In the genomic region with DNA sequence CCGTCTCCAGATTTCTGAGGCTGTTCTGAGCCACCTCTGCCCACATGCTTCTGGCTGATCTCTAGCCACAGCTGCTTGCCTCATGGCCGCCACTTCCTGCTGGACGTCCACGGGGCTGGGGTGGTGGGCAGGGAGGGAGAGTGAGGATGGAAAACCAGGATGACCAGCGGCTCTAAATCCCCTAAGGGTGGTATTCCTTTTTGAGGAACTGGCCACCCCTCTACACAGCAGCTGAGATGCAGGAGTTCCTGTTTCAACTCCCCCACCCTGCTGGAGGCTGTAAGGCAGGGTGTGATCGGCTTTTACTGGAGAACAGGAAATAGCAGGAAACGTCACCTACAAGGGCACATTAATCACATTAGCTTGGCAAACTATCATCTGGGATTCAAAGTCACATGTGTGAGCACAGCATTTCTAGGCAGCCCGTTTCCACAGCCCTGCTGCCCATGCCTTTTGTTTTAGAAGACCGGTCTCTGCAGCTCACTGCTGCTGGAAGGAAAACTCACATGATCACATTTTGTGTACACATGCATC, we compare ENCODE assay signal across 9 cellular contexts.
DNase-seq lines count a peak whose midpoint lies in the region; ATAC-seq and TF ChIP-seq lines count a peak whose summit lies in the region.
"Had no signal": no experiment of that assay in that cellular context is flagged by ENCODE, and none has a peak within 500 bp of the region (broad histone marks: within the 10 kb centered on the region; RNA-seq: fewer than 3 reads in every experiment).

No MANE protein-coding gene starts in this region.

- no peaks in the 10 kb centered on the region for H3K36me3 Mint-ChIP-seq in activated naive CD4-positive, alpha-beta T cell treated with anti-CD3 and anti-CD28 coated beads, Interleukin-2, amount 10 ng/mL, durations not matched to agents 7 days and 5 days
- H3K36me3 Mint-ChIP-seq in nephron progenitor cell (ENCODE audit: low read depth) = peaks cover 30% of the 10 kb centered on the region

- no peaks in the 10 kb centered on the region for H3K9me3 ChIP-seq in skeletal muscle tissue (ENCODE audit: control insufficient read depth in 3 of 3, low read length in 3 of 3)

- peak overlapping the region in 1 of 3 donors; percentile 34 for H3K9ac ChIP-seq in skeletal muscle tissue (ENCODE audit: low read depth in 1 of 3, low read length in 3 of 3)

- peak overlapping the region; percentile 68 for H3K27ac ChIP-seq in skeletal muscle tissue (ENCODE audit: low read depth, low read length)

- ATAC-seq in left ventricle myocardium superior = peak; percentile 80
- no peak for ATAC-seq in GM19328 (IDR thresholded peaks at IDR 0.05; ENCODE audit: unreplicated experiment)

- H3K27me3 ChIP-seq in skeletal muscle tissue (ENCODE audit: control insufficient read depth in 3 of 3, insufficient read depth in 3 of 3, low read length in 3 of 3) = no peaks in the 10 kb centered on the region

- DNase-seq in HT-29 (ENCODE audit: low spot score) (peak; percentile 68), SKM-1 treated with dmso at 0.1 percent for 144 hours (lab: John Stamatoyannopoulos, UW; ENCODE audit: unreplicated experiment) (peak; percentile 74), left ventricle myocardium superior (peak; percentile 47), DMS114 treated with DMSO at 0.1 percent for 48 hours (lab: John Stamatoyannopoulos, UW; ENCODE audit: unreplicated experiment) (no peak), nephron progenitor cell (no peak)
- DNase-seq in activated naive CD4-positive, alpha-beta T cell treated with anti-CD3 and anti-CD28 coated beads, Interleukin-2, amount 10 ng/mL, durations not matched to agents 7 days and 5 days = no peak

- TF ChIP-seq CTCF in nephron progenitor cell (IDR thresholded peaks at IDR 0.05) = no peak

- peaks cover 10% of the 10 kb centered on the region for H3K9me3 Mint-ChIP-seq in activated naive CD4-positive, alpha-beta T cell treated with anti-CD3 and anti-CD28 coated beads, Interleukin-2, amount 10 ng/mL, durations not matched to agents 7 days and 5 days
- H3K9me3 Mint-ChIP-seq in nephron progenitor cell = peaks cover 45% of the 10 kb centered on the region

- peaks cover 20 to 28% (median 21%) of the 10 kb centered on the region in 3 donors for H3K4me1 ChIP-seq in skeletal muscle tissue (ENCODE audit: control insufficient read depth in 3 of 3, insufficient read depth in 3 of 3, low read length in 3 of 3)

- CTCF ChIA-PET in activated naive CD4-positive, alpha-beta T cell treated with anti-CD3 and anti-CD28 coated beads, Interleukin-2, amount 10 ng/mL, durations not matched to agents 7 days and 5 days (lab: Charles Lee) = no interaction called here

- intact Hi-C loops in left ventricle myocardium superior (cut with micrococcal nuclease) = no loop called here

- H3K27me3 Mint-ChIP-seq in activated naive CD4-positive, alpha-beta T cell treated with anti-CD3 and anti-CD28 coated beads, Interleukin-2, amount 10 ng/mL, durations not matched to agents 7 days and 5 days = peaks cover 10% of the 10 kb centered on the region
- no peaks in the 10 kb centered on the region for H3K27me3 Mint-ChIP-seq in nephron progenitor cell (ENCODE audit: low read depth, poor library complexity)

- no peak overlapping the region for H3K27ac Mint-ChIP-seq in activated naive CD4-positive, alpha-beta T cell treated with anti-CD3 and anti-CD28 coated beads, Interleukin-2, amount 10 ng/mL, durations not matched to agents 7 days and 5 days
- no peak overlapping the region for H3K27ac Mint-ChIP-seq in nephron progenitor cell

- H3K4me1 Mint-ChIP-seq in activated naive CD4-positive, alpha-beta T cell treated with anti-CD3 and anti-CD28 coated beads, Interleukin-2, amount 10 ng/mL, durations not matched to agents 7 days and 5 days = no peaks in the 10 kb centered on the region
- peaks cover 16% of the 10 kb centered on the region for H3K4me1 Mint-ChIP-seq in nephron progenitor cell

- H3K36me3 ChIP-seq in skeletal muscle tissue (ENCODE audit: control insufficient read depth in 3 of 3, insufficient read depth in 3 of 3, low read length in 3 of 3) = no peaks in the 10 kb centered on the region

- no peak overlapping the region for H3K4me3 Mint-ChIP-seq in activated naive CD4-positive, alpha-beta T cell treated with anti-CD3 and anti-CD28 coated beads, Interleukin-2, amount 10 ng/mL, durations not matched to agents 7 days and 5 days
- no peak overlapping the region for H3K4me3 Mint-ChIP-seq in nephron progenitor cell
- H3K4me3 Mint-ChIP-seq: neural crest cell had no signal

- H3K4me3 ChIP-seq in skeletal muscle tissue (ENCODE audit: low read length in 3 of 3) = peak overlapping the region in 1 of 3 donors; percentile 20

Comparison
In these comparisons a context has a peak if more than half of its experiments do, and no peak if none do; other contexts are left out.
1. DNase-seq: peak in HT-29 (single experiment), SKM-1 treated with dmso at 0.1 percent for 144 hours (single experiment) and left ventricle myocardium superior (single experiment); none in activated naive CD4-positive, alpha-beta T cell treated with anti-CD3 and anti-CD28 coated beads, Interleukin-2, amount 10 ng/mL, durations not matched to agents 7 days and 5 days (single experiment), DMS114 treated with DMSO at 0.1 percent for 48 hours (single experiment) and nephron progenitor cell (single experiment).